Comparison of ENCODE assay signal across 8 cellular contexts in the genomic region with DNA sequence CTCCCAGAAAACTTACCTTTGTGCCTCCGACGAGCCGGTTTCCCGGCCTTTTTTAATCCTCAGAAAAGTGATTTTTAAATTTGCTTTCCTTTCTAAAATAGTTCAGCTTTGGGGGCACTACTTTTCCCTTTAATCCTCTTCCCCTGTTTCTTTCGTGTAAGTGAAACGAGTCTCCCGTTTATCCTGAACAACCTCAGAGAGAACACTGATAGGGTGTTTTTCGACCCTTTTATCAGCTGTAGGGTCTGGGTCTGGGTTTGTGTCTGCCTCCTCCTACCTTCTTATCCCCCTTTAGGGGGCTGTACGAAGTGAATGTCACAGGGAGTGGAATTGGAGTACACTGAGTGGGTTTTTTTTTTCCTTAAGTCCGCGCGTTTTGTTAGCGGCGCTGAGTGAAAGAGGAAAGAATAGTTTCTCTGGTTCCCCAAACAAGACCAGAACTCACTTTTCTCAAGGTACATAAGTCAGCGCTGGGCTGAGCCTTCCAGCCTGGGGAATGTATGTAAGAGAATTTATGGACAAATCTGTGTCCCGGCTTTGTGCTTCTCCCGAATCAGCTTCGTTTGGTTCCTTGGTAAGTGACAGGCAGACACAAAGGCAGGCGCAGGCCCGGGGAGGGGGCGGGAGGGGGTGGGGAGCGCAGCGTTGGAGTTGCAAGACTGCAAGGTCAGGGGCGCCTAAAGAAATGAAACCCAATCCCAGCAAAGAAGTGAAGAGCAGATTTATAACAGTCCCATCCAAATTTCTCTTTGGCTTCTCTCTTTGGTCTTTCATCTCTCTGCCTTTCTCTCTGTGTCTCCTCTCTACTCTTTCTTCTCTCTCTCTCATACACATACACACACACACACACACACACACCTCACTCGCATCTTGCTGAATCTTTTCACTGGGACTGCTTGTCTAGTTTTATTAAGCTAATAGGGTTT. TPM values are rescaled to one million over a fixed set of nuclear protein-coding genes. Genes with fewer than 3 reads are reported as not detected.
DNase-seq lines count a peak whose midpoint lies in the region; ATAC-seq and TF ChIP-seq lines count a peak whose summit lies in the region.

No MANE protein-coding gene starts in this region.

- H3K27me3 Mint-ChIP-seq in nephron (ENCODE audit: low read depth) = peaks cover 8% of the 10 kb centered on the region

- peak overlapping the region; percentile 92 for H3K4me3 ChIP-seq in fibroblast of villous mesenchyme (ENCODE audit: low read depth, low read length)
- peak overlapping the region; percentile 73 to 89 for H3K4me3 ChIP-seq in uterus

- no peaks in the 10 kb centered on the region for H3K36me3 Mint-ChIP-seq in nephron (ENCODE audit: low read depth)

- peak overlapping the region; percentile 95 to 99 (median 97) for H3K4me3 Mint-ChIP-seq in nephron

- DNase-seq in Right ventricle myocardium inferior (ENCODE audit: missing footprints) = peak; percentile 73
- no peak for DNase-seq in cardiac septum (ENCODE audit: low spot score)
- DNase-seq in NCI-H82 treated with DMSO at 0.1 percent for 48 hours (lab: John Stamatoyannopoulos, UW; ENCODE audit: unreplicated experiment) = peak; percentile 8
- peak; percentile 0 for DNase-seq in activated effector memory CD4-positive, alpha-beta T cell treated with Interleukin-2 at 50 U/mL for 16 hours
- peak; percentile 56 for DNase-seq in fibroblast of villous mesenchyme (ENCODE audit: low read depth)
- peak in 1 of 2 donors; percentile 19 for DNase-seq in uterus

- no peak for TF ChIP-seq CTCF in fibroblast of villous mesenchyme (IDR thresholded peaks at IDR 0.05; ENCODE audit: insufficient read depth, low read depth, low read length)
- TF ChIP-seq CTCF in nephron (IDR thresholded peaks at IDR 0.05; ENCODE audit: unreplicated experiment in 3 of 3) = no peak
- TF ChIP-seq CTCF in uterus (IDR thresholded peaks at IDR 0.05) = no peak

- ATAC-seq in Right ventricle myocardium inferior = peak; percentile 27
- no peak for ATAC-seq in GM19351 (IDR thresholded peaks at IDR 0.05; ENCODE audit: unreplicated experiment)

- peaks cover 0 to 3% of the 10 kb centered on the region in 2 donors for H3K4me1 ChIP-seq in uterus

- intact Hi-C loops in Right ventricle myocardium inferior (cut with DNase I) = loop anchor here (2.0 kb wide), 3 partner anchors 43 to 323 kb away; no protein-coding TSS in a partner anchor
- intact Hi-C loops in cardiac septum (cut with DNase I) = loop anchor here (2.0 to 10.0 kb wide), 5 partner anchors 43 to 557 kb away; a partner anchor contains a TSS
- intact Hi-C loops in uterus (cut with DNase I; ENCODE audit: low total_unique reads) = no loop called here

- H3K4me1 Mint-ChIP-seq in nephron = peaks cover 30% of the 10 kb centered on the region

- H3K9me3 ChIP-seq in uterus = no peaks in the 10 kb centered on the region

- no peaks in the 10 kb centered on the region for H3K36me3 ChIP-seq in uterus

- no peaks in the 10 kb centered on the region for H3K9me3 Mint-ChIP-seq in nephron

- TF ChIP-seq POLR2A in uterus (IDR thresholded peaks at IDR 0.05) = no peak

- H3K27me3 ChIP-seq in uterus = no peaks in the 10 kb centered on the region

- H3K27ac ChIP-seq in uterus = peak overlapping the region; percentile 89 to 94

- peak overlapping the region; percentile 99 for H3K27ac Mint-ChIP-seq in nephron

RNA-seq across cellular contexts. Expression of a gene that starts 0.8 kb away (rescaled TPM):
- total RNA-seq in Right ventricle myocardium inferior (12.1 TPM), cardiac septum (19.5 TPM), fibroblast of villous mesenchyme (16.8 and 18.1 TPM in 2 replicates), uterus (10 to 100 TPM; 17.9 to 93.5 (median 35.9) TPM)
